ENCODE assay signal across 14 cellular contexts in genomic region chr5:173671121-173671949, GRCh38. TPM values are rescaled to one million over a fixed set of nuclear protein-coding genes. Genes with fewer than 3 reads are reported as not detected.
A peak's percentile ranks its signal among the peaks of the same experiment; 100 is the strongest.
DNase-seq lines count a peak whose midpoint lies in the region; ATAC-seq, FAIRE-seq and TF ChIP-seq lines count a peak whose summit lies in the region.
"Had no signal": no experiment of that assay in that cellular context is flagged by ENCODE, and none has a peak within 500 bp of the region (broad histone marks: within the 10 kb centered on the region; RNA-seq: fewer than 3 reads in every experiment).

No MANE protein-coding gene starts in this region.

- no peak for TF ChIP-seq CTCF in WTC11 (IDR thresholded peaks at IDR 0.05)
- no peak for TF ChIP-seq CTCF in left ventricle myocardium inferior (IDR thresholded peaks at IDR 0.05; ENCODE audit: borderline replicate concordance)
- TF ChIP-seq CTCF in pancreas (IDR thresholded peaks at IDR 0.05): no peak

- no peaks in the 10 kb centered on the region for H3K36me3 ChIP-seq in left ventricle myocardium inferior
- H3K36me3 ChIP-seq in pancreas: no peaks in the 10 kb centered on the region
- H3K36me3 ChIP-seq: sigmoid colon had no signal

- WGBS in pancreas, 2 donors: 87 to 89% methylated on average over 16 of the region's 16 CpGs

- CTCF ChIA-PET in WTC11 (lab: Charles Lee): interaction anchor here (1.2 to 3.3 kb wide), 7 partner anchors 21 to 646 kb away, joined by 3 to 16 read pairs (median 5); no protein-coding TSS in a partner anchor

- H3K27me3 Mint-ChIP-seq in WTC11 (ENCODE audit: low read depth): peaks cover 25% of the 10 kb centered on the region
- peaks cover 4% of the 10 kb centered on the region for H3K27me3 Mint-ChIP-seq in activated naive CD8-positive, alpha-beta T cell treated with anti-CD3 and anti-CD28 coated beads for 36 hours
- H3K27me3 Mint-ChIP-seq: activated naive CD4-positive, alpha-beta T cell treated with anti-CD3 and anti-CD28 coated beads, Interleukin-2, amount 10 ng/mL, durations not matched to agents 7 days and 5 days had no signal

- peaks cover 63% of the 10 kb centered on the region for H3K36me3 Mint-ChIP-seq in WTC11
- peaks cover 2% of the 10 kb centered on the region for H3K36me3 Mint-ChIP-seq in activated naive CD8-positive, alpha-beta T cell treated with anti-CD3 and anti-CD28 coated beads for 36 hours
- H3K36me3 Mint-ChIP-seq: activated naive CD4-positive, alpha-beta T cell treated with anti-CD3 and anti-CD28 coated beads, Interleukin-2, amount 10 ng/mL, durations not matched to agents 7 days and 5 days had no signal

- FAIRE-seq in pancreas (lab: Jason Lieb, UNC): no peak
- FAIRE-seq: GM12878 had no signal

- peak overlapping the region; percentile 48 for H3K27ac Mint-ChIP-seq in WTC11
- H3K27ac Mint-ChIP-seq in activated naive CD8-positive, alpha-beta T cell treated with anti-CD3 and anti-CD28 coated beads for 36 hours: no peak overlapping the region
- H3K27ac Mint-ChIP-seq: activated naive CD4-positive, alpha-beta T cell treated with anti-CD3 and anti-CD28 coated beads, Interleukin-2, amount 10 ng/mL, durations not matched to agents 7 days and 5 days had no signal

- H3K4me3 ChIP-seq in left ventricle myocardium inferior (peak overlapping the region; percentile 2), pancreas (no peak overlapping the region)
- H3K4me3 ChIP-seq: GM12878, sigmoid colon had no signal

- no peak for ATAC-seq in WTC11
- peak; percentile 12 to 62 (median 44) for ATAC-seq in pancreas
- ATAC-seq: foreskin keratinocyte, GM12878 had no signal

- H3K4me3 Mint-ChIP-seq in WTC11: 0 out of 2 replicates have a peak overlapping the region, but pooled peaks have one; percentile 13
- H3K4me3 Mint-ChIP-seq in activated naive CD8-positive, alpha-beta T cell treated with anti-CD3 and anti-CD28 coated beads for 36 hours: no peak overlapping the region
- H3K4me3 Mint-ChIP-seq: activated naive CD4-positive, alpha-beta T cell treated with anti-CD3 and anti-CD28 coated beads, Interleukin-2, amount 10 ng/mL, durations not matched to agents 7 days and 5 days had no signal

- H3K27me3 ChIP-seq in left ventricle myocardium inferior (ENCODE audit: low read depth) (no peaks in the 10 kb centered on the region), pancreas (no peaks in the 10 kb centered on the region)

- peak; percentile 20 for DNase-seq in AG08395 (ENCODE audit: low spot score)
- DNase-seq in WTC11 (ENCODE audit: low spot score): no peak
- peak; percentile 50 for DNase-seq in left ventricle myocardium inferior
- DNase-seq in pancreas: peak in 2 of 6 donors; percentile 65
- DNase-seq in NCI-H1092 (lab: John Stamatoyannopoulos, UW): no peak
- no peak for DNase-seq in UCSD-AML1 (lab: John Stamatoyannopoulos, UW; ENCODE audit: unreplicated experiment)
- DNase-seq in activated naive CD8-positive, alpha-beta T cell treated with anti-CD3 and anti-CD28 coated beads for 36 hours: no peak
- DNase-seq in activated CD4-positive, alpha-beta T cell treated with anti-CD3 and anti-CD28 coated beads, Interleukin-2, amount 50 U/mL, for 4 hours: no peak
- DNase-seq: activated naive CD4-positive, alpha-beta T cell treated with anti-CD3 and anti-CD28 coated beads, Interleukin-2, amount 10 ng/mL, durations not matched to agents 7 days and 5 days; foreskin keratinocyte; NCI-H446; sigmoid colon; trophoblast cell had no signal

- intact Hi-C loops in left ventricle myocardium inferior (cut with micrococcal nuclease) (no loop called here), pancreas (cut with DNase I) (no loop called here)

- H3K27ac ChIP-seq in left ventricle myocardium inferior (replicated peaks) (peak overlapping the region; percentile 43), pancreas (no peak overlapping the region)
- H3K27ac ChIP-seq: foreskin keratinocyte, sigmoid colon had no signal

- H3K9me3 Mint-ChIP-seq in WTC11: peaks cover 50% of the 10 kb centered on the region
- peaks cover 7% of the 10 kb centered on the region for H3K9me3 Mint-ChIP-seq in activated naive CD8-positive, alpha-beta T cell treated with anti-CD3 and anti-CD28 coated beads for 36 hours
- H3K9me3 Mint-ChIP-seq: activated naive CD4-positive, alpha-beta T cell treated with anti-CD3 and anti-CD28 coated beads, Interleukin-2, amount 10 ng/mL, durations not matched to agents 7 days and 5 days had no signal

- H3K4me1 ChIP-seq in left ventricle myocardium inferior: peaks cover 34% of the 10 kb centered on the region
- H3K4me1 ChIP-seq in pancreas: peaks cover 0 to 6% (median 0%) of the 10 kb centered on the region in 3 donors
- H3K4me1 ChIP-seq: foreskin keratinocyte had no signal

- peaks cover 25% of the 10 kb centered on the region for H3K9me3 ChIP-seq in left ventricle myocardium inferior (replicated peaks)
- H3K9me3 ChIP-seq in pancreas: no peaks in the 10 kb centered on the region

- peaks cover 69% of the 10 kb centered on the region for H3K4me1 Mint-ChIP-seq in WTC11
- H3K4me1 Mint-ChIP-seq in activated naive CD8-positive, alpha-beta T cell treated with anti-CD3 and anti-CD28 coated beads for 36 hours: no peaks in the 10 kb centered on the region
- H3K4me1 Mint-ChIP-seq: activated naive CD4-positive, alpha-beta T cell treated with anti-CD3 and anti-CD28 coated beads, Interleukin-2, amount 10 ng/mL, durations not matched to agents 7 days and 5 days had no signal

- POLR2A ChIA-PET in WTC11 (lab: Charles Lee): no interaction called here

TF ChIP-seq in WTC11, 78 proteins besides CTCF, POLR2A, EP300 and RAD21:
- TF ChIP-seq SMAD4 (CRISPR knock-in tag; IDR thresholded peaks at IDR 0.05): no peak
- peak; percentile 68 for TF ChIP-seq GABPB1 (CRISPR knock-in tag; IDR thresholded peaks at IDR 0.05)
- TF ChIP-seq ZNF121 (CRISPR knock-in tag; IDR thresholded peaks at IDR 0.05): no peak
- TF ChIP-seq PRDM15 (CRISPR knock-in tag; IDR thresholded peaks at IDR 0.05): 0 out of 2 replicates have a peak, but pooled peaks have one; percentile 14
- 0 out of 2 replicates have a peak, but pooled peaks have one; percentile 25 for TF ChIP-seq FOXP1 (CRISPR knock-in tag; IDR thresholded peaks at IDR 0.05; ENCODE audit: borderline replicate concordance)
- TF ChIP-seq SMAD3 (CRISPR knock-in tag; IDR thresholded peaks at IDR 0.05; ENCODE audit: borderline replicate concordance): 0 out of 2 replicates have a peak, but pooled peaks have one; percentile 56
- TF ChIP-seq ZNF232 (CRISPR knock-in tag; IDR thresholded peaks at IDR 0.05): 0 out of 2 replicates have a peak, but pooled peaks have one; percentile 34
- TF ChIP-seq MAX (CRISPR knock-in tag; IDR thresholded peaks at IDR 0.05): peak; percentile 66

RNA-seq across cellular contexts. Expression of gene BOD1, which starts 54.9 kb away (rescaled TPM):
- total RNA-seq in WTC11 (2021) (117 to 123 TPM (median 120 TPM) in 3 replicates), left ventricle myocardium inferior (48.7 TPM), pancreas (10 to 100 TPM; 24.1 to 31.6 (median 27.4) TPM)
- 10 to 100 TPM; 21.5 to 42.5 TPM for polyA plus RNA-seq in pancreas
- total RNA-seq in activated naive CD8-positive, alpha-beta T cell treated with anti-CD3 and anti-CD28 coated beads for 36 hours: 10 to 100 TPM; 23.7 to 25.8 TPM

Comparison
In these comparisons a context has a peak if more than half of its experiments do, and no peak if none do; other contexts are left out.
1. DNase-seq: peak in AG08395 (single experiment) and left ventricle myocardium inferior (single experiment); none in WTC11 (single experiment), NCI-H1092 (single experiment), UCSD-AML1 (single experiment), activated naive CD8-positive, alpha-beta T cell treated with anti-CD3 and anti-CD28 coated beads for 36 hours (single experiment) and activated CD4-positive, alpha-beta T cell treated with anti-CD3 and anti-CD28 coated beads, Interleukin-2, amount 50 U/mL, for 4 hours (0 of 2).